8 cellular contexts compared by ENCODE assay signal in the genomic region with DNA sequence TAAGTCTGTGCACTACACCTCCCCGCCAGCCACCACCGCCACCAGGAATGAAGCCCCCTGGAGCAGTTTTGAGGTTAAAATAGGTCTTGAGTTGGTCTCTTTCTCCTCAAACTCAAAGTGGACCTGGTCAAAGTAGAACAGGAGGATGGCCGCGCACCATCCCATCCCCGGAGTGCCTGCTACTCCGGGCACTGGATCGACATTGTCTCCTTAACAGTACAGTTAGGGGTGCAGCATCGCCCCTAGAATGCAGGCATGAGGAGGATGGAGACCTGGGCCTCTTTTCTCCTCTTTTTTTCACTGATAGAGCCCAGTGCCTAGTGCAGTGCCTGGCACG.
"Had no signal": no experiment of that assay in that cellular context is flagged by ENCODE, and none has a peak within 500 bp of the region (broad histone marks: within the 10 kb centered on the region; RNA-seq: fewer than 3 reads in every experiment).

No MANE protein-coding gene starts in this region.

- H3K27ac ChIP-seq: GM23248 had no signal

- H3K4me3 Mint-ChIP-seq: GM23338, H9, HFFc6 had no signal

- H3K9me3 ChIP-seq: HAP-1 had no signal

- H3K36me3 ChIP-seq: HAP-1 had no signal

- H2AFZ ChIP-seq: GM23248 had no signal

- H3K27ac Mint-ChIP-seq: GM23338, H9, HFFc6 had no signal

- H3K4me2 ChIP-seq: GM23338 had no signal

- H3K9ac ChIP-seq: GM23248 had no signal

- H3K9me3 Mint-ChIP-seq: GM23338, H9, HFFc6 had no signal

- H3K4me3 ChIP-seq: GM23248, GM23338, HAP-1 had no signal

- ATAC-seq: GM23338, HCT116 had no signal

- DNase-seq: GM23248, GOT3, H9, HCEC 1CT, HFFc6 had no signal
